23 cellular contexts compared by ENCODE assay signal in the genomic region with DNA sequence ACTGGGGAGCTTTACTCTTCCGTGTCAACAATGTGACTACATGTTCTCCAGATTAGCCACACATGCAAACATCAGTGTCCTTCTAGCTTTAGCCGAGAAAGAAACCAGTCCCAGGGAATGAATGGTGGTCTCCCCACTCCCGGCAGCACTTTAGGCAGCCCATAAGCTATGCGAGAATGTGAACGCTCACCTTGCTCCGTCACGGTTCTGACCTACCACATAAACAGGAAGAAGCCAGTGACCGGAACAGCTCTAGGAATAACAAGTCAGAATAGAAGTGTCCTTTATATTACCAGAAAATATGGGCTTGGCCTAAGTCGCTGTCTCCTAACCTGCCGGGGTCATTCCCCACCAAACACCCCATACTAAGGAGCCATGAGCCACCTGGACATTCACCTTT.
DNase-seq lines count a peak whose midpoint lies in the region; ATAC-seq and TF ChIP-seq lines count a peak whose summit lies in the region.
"Had no signal": no experiment of that assay in that cellular context is flagged by ENCODE, and none has a peak within 500 bp of the region (broad histone marks: within the 10 kb centered on the region; RNA-seq: fewer than 3 reads in every experiment).

No MANE protein-coding gene starts in this region.

- peak overlapping the region; percentile 3; the same call in 1 of the 2 replicates for H3K23ac ChIP-seq in IMR-90 (ENCODE audit: low read depth, low read length)

- H3K9me2 ChIP-seq in MM.1S (replicated peaks; ENCODE audit: insufficient read depth, low read length) = no peaks in the 10 kb centered on the region

- peak overlapping the region; percentile 35 for H2AK9ac ChIP-seq in IMR-90 (replicated peaks; ENCODE audit: low read depth, low read length, poor library complexity)

- H2BK120ac ChIP-seq in IMR-90 (ENCODE audit: low read depth, low read length) = peak overlapping the region; percentile 48

- H3K36me3 ChIP-seq in IMR-90 (ENCODE audit: control insufficient read depth, insufficient read depth, low read length) (peaks cover 29% of the 10 kb centered on the region), endodermal cell (ENCODE audit: control insufficient read depth, insufficient read depth, low read length) (no peaks in the 10 kb centered on the region), thyroid gland (no peaks in the 10 kb centered on the region), MM.1S (replicated peaks; ENCODE audit: insufficient read depth, low read length) (no peaks in the 10 kb centered on the region)
- H3K36me3 ChIP-seq: HAP-1 had no signal

- peak overlapping the region; percentile 46 to 53; a peak in 3 of 4 replicates for H4K8ac ChIP-seq in IMR-90 (ENCODE audit: low read depth in 2 of 2, low read length in 2 of 2)

- peaks cover 3% of the 10 kb centered on the region for H3K27me3 Mint-ChIP-seq in endodermal cell (ENCODE audit: insufficient read depth)
- H3K27me3 Mint-ChIP-seq: IgD-negative memory B cell had no signal

- peak overlapping the region; percentile 63 for H3K4ac ChIP-seq in IMR-90 (ENCODE audit: low read depth, low read length)

- H3K4me3 ChIP-seq in IMR-90 (ENCODE audit: insufficient read depth, low read depth, low read length) = no peak overlapping the region
- no peak overlapping the region for H3K4me3 ChIP-seq in endodermal cell (ENCODE audit: low read length)
- H3K4me3 ChIP-seq in thyroid gland (replicated peaks in 1 of 3) = no peak overlapping the region
- H3K4me3 ChIP-seq in MM.1S (ENCODE audit: low read length) = no peak overlapping the region
- H3K4me3 ChIP-seq: GM23248, HAP-1, SK-N-MC had no signal

- in situ Hi-C loops in IMR-90 (cut with MboI; ENCODE audit: low sequenced_read_pairs) = no loop called here

- H3K4me1 Mint-ChIP-seq in endodermal cell = no peaks in the 10 kb centered on the region
- H3K4me1 Mint-ChIP-seq: CD8-positive, alpha-beta memory T cell; IgD-negative memory B cell had no signal

- DNase-seq in IMR-90 (no peak), endodermal cell (peak; percentile 50), left kidney (ENCODE audit: low read depth, low spot score) (peak; percentile 59), thyroid gland (peak; percentile 26 to 51), NCI-H82 (lab: John Stamatoyannopoulos, UW) (no peak), MM.1S (no peak)
- DNase-seq: ACHN; CD8-positive, alpha-beta memory T cell; DND-41; GDM1; GM23248; Karpas-422; NCI-H1092; NCI-H1436 treated with DMSO at 0.1 percent for 48 hours; NCI-H2029 treated with DMSO at 0.1 percent for 48 hours; NCI-H2171; NCI-H446 treated with DMSO at 0.1 percent for 48 hours; NCI-H69; SHP77 had no signal

- H2AK5ac ChIP-seq in IMR-90 (ENCODE audit: low read depth, low read length) = peak overlapping the region; percentile 95

- H2BK20ac ChIP-seq in IMR-90 (ENCODE audit: low read depth, low read length) = peak overlapping the region; percentile 81; the same call in 1 of the 2 replicates

- peak overlapping the region; percentile 94 for H2BK15ac ChIP-seq in IMR-90 (ENCODE audit: low read depth, low read length)

- no peak for TF ChIP-seq CTCF in IMR-90 (conservative IDR thresholded peaks at IDR 0.05; ENCODE audit: low read depth, low read length)
- TF ChIP-seq CTCF in endodermal cell (conservative IDR thresholded peaks at IDR 0.05) = no peak
- TF ChIP-seq CTCF in thyroid gland (IDR thresholded peaks at IDR 0.05) = no peak
- no peak for TF ChIP-seq CTCF in MM.1S (IDR thresholded peaks at IDR 0.05; ENCODE audit: low read length)

- no TSS peak for BruUV-seq in IMR-90 (replicated peaks; lab: Mats Ljungman, UMichigan)

- H3K27ac Mint-ChIP-seq in endodermal cell = peak overlapping the region; percentile 23
- H3K27ac Mint-ChIP-seq: CD8-positive, alpha-beta memory T cell; IgD-negative memory B cell had no signal

- ATAC-seq in IMR-90 (ENCODE audit: low read depth) (no peak), GM19455 (IDR thresholded peaks at IDR 0.05; ENCODE audit: unreplicated experiment) (no peak)

- H3K27me3 ChIP-seq in IMR-90 (ENCODE audit: control insufficient read depth, insufficient read depth, low read length) (no peaks in the 10 kb centered on the region), endodermal cell (ENCODE audit: control insufficient read depth, insufficient read depth, low read length, poor library complexity, severe bottlenecking) (no peaks in the 10 kb centered on the region), thyroid gland (no peaks in the 10 kb centered on the region), MM.1S (replicated peaks; ENCODE audit: insufficient read depth, low read length) (no peaks in the 10 kb centered on the region)

- H3K9ac ChIP-seq in IMR-90 (ENCODE audit: low read depth, low read length) (no peak overlapping the region), endodermal cell (ENCODE audit: extremely low read depth, low read length, poor library complexity, severe bottlenecking) (no peak overlapping the region), MM.1S (ENCODE audit: low read length) (no peak overlapping the region)
- H3K9ac ChIP-seq: GM23248 had no signal

- H3K79me2 ChIP-seq in MM.1S (ENCODE audit: low read length) = no peaks in the 10 kb centered on the region

- intact Hi-C loops in IMR-90 (cut with micrococcal nuclease) = no loop called here
- intact Hi-C loops in thyroid gland (cut with DNase I) = no loop called here

- H3K18ac ChIP-seq in IMR-90 (ENCODE audit: low read depth, low read length) = peak overlapping the region; percentile 36; the same call in 1 of the 2 replicates

- H2AFZ ChIP-seq in IMR-90 (replicated peaks; ENCODE audit: low read length, poor library complexity) = peak overlapping the region; percentile 6
- no peak overlapping the region for H2AFZ ChIP-seq in MM.1S (ENCODE audit: low read length)
- H2AFZ ChIP-seq: GM23248 had no signal

- no peaks in the 10 kb centered on the region for H4K20me1 ChIP-seq in IMR-90 (ENCODE audit: insufficient read depth, low read length)
- H4K20me1 ChIP-seq in MM.1S (ENCODE audit: insufficient read depth, low read length) = no peaks in the 10 kb centered on the region

- no peak for TF ChIP-seq RAD21 in IMR-90 (IDR thresholded peaks at IDR 0.05; ENCODE audit: low read length)

- H2BK5ac ChIP-seq in IMR-90 (ENCODE audit: low read depth, low read length, poor library complexity, severe bottlenecking) = peak overlapping the region; percentile 48

- no peaks in the 10 kb centered on the region for H3K36me3 Mint-ChIP-seq in endodermal cell (ENCODE audit: low read depth)
- H3K36me3 Mint-ChIP-seq: CD8-positive, alpha-beta memory T cell; IgD-negative memory B cell had no signal

- CTCF ChIA-PET in IMR-90 (lab: Yijun Ruan, JAX) = no interaction called here

- H4K5ac ChIP-seq in IMR-90 (ENCODE audit: low read depth, low read length) = peak overlapping the region; percentile 84; the same call in 1 of the 2 replicates

- H3K4me2 ChIP-seq in IMR-90 (ENCODE audit: low read depth, low read length) (no peak overlapping the region), MM.1S (ENCODE audit: low read depth, low read length) (no peak overlapping the region)

- H3K9me1 ChIP-seq in IMR-90 (ENCODE audit: insufficient read depth, low read length) = peaks cover 20% of the 10 kb centered on the region

- no peak overlapping the region for H3K4me3 Mint-ChIP-seq in endodermal cell
- H3K4me3 Mint-ChIP-seq: CD8-positive, alpha-beta memory T cell; IgD-negative memory B cell had no signal

- peak overlapping the region; percentile 62; the same call in 1 of the 2 replicates for H3K14ac ChIP-seq in IMR-90 (replicated peaks; ENCODE audit: low read depth, low read length)

- WGBS in IMR-90 (ENCODE audit: extremely low coverage in 2 of 2, insufficient read length in 1 of 2), 2 experiments = 100% methylated on average over 1 of the region's 10 CpGs; no CpG with 5 or more reads in 1 of the 2 experiments
- 93 to 98% methylated on average over 6 to 10 of the region's 10 CpGs for WGBS in endodermal cell (ENCODE audit: insufficient coverage in 1 of 2, insufficient read length in 1 of 2), 2 experiments
- WGBS in thyroid gland, 2 donors = 25 to 58% methylated on average over 10 of the region's 10 CpGs

- peaks cover 1% of the 10 kb centered on the region for H3K9me3 Mint-ChIP-seq in endodermal cell
- H3K9me3 Mint-ChIP-seq: CD8-positive, alpha-beta memory T cell; IgD-negative memory B cell had no signal

- H3K9me3 ChIP-seq in IMR-90 (ENCODE audit: control insufficient read depth, insufficient read depth, low read length) (peaks cover 9% of the 10 kb centered on the region), endodermal cell (ENCODE audit: control insufficient read depth, low read length) (no peaks in the 10 kb centered on the region), thyroid gland (no peaks in the 10 kb centered on the region), MM.1S (replicated peaks; ENCODE audit: insufficient read depth, low read length) (no peaks in the 10 kb centered on the region)
- H3K9me3 ChIP-seq: HAP-1 had no signal

- peaks cover 16% of the 10 kb centered on the region for H3K4me1 ChIP-seq in IMR-90 (ENCODE audit: control insufficient read depth, insufficient read depth, low read length)
- H3K4me1 ChIP-seq in endodermal cell (ENCODE audit: control insufficient read depth, insufficient read depth, low read length) = no peaks in the 10 kb centered on the region
- peaks cover 10 to 19% of the 10 kb centered on the region in 2 donors for H3K4me1 ChIP-seq in thyroid gland
- H3K4me1 ChIP-seq in MM.1S (ENCODE audit: low read length) = no peaks in the 10 kb centered on the region

- H3K27ac ChIP-seq in IMR-90 (ENCODE audit: insufficient read depth, low read length) (no peak overlapping the region), endodermal cell (ENCODE audit: low read depth, low read length) (no peak overlapping the region), thyroid gland (peak overlapping the region in 1 of 3 donors; percentile 27), MM.1S (ENCODE audit: low read length) (no peak overlapping the region)
- H3K27ac ChIP-seq: GM23248, SK-N-MC had no signal

- POLR2A ChIA-PET in IMR-90 (lab: Charles Lee; ENCODE audit: unreplicated experiment) = no interaction called here

- H4K91ac ChIP-seq in IMR-90 (ENCODE audit: insufficient read depth, low read depth, low read length) = peak overlapping the region; percentile 26

- TF ChIP-seq POLR2A in IMR-90 (IDR thresholded peaks at IDR 0.05; ENCODE audit: low read depth, low read length) (no peak), thyroid gland (IDR thresholded peaks at IDR 0.05) (peak in 1 of 2 donors; percentile 4)

- dilution Hi-C loops in IMR-90 (cut with HindIII; ENCODE audit: low sequenced_read_pairs, unreplicated experiment) = no loop called here

- H3K56ac ChIP-seq in IMR-90 (ENCODE audit: extremely low read depth, insufficient read depth, low read length) = no peak overlapping the region; the same call in 1 of the 2 replicates

- no peaks in the 10 kb centered on the region for H3F3A ChIP-seq in MM.1S (ENCODE audit: insufficient read depth, low read length)

- peaks cover 0 to 8% of the 10 kb centered on the region in 2 experiments; a peak in 1 of 4 replicates for H3K79me1 ChIP-seq in IMR-90 (ENCODE audit: low read depth in 1 of 2, low read length in 2 of 2)

TF ChIP-seq in IMR-90, 13 proteins besides CTCF, POLR2A, EP300 and RAD21:
- TF ChIP-seq RCOR1 (IDR thresholded peaks at IDR 0.05; ENCODE audit: insufficient replicate concordance, low read length) = no peak

Comparison
In these comparisons a context has a peak if more than half of its experiments do, and no peak if none do; other contexts are left out.
1. DNase-seq: peak in endodermal cell (single experiment), left kidney (single experiment) and thyroid gland (2 of 2); none in IMR-90 (single experiment), NCI-H82 (single experiment) and MM.1S (single experiment).